Comparison of ENCODE assay signal across 1 cellular context in the genomic region with DNA sequence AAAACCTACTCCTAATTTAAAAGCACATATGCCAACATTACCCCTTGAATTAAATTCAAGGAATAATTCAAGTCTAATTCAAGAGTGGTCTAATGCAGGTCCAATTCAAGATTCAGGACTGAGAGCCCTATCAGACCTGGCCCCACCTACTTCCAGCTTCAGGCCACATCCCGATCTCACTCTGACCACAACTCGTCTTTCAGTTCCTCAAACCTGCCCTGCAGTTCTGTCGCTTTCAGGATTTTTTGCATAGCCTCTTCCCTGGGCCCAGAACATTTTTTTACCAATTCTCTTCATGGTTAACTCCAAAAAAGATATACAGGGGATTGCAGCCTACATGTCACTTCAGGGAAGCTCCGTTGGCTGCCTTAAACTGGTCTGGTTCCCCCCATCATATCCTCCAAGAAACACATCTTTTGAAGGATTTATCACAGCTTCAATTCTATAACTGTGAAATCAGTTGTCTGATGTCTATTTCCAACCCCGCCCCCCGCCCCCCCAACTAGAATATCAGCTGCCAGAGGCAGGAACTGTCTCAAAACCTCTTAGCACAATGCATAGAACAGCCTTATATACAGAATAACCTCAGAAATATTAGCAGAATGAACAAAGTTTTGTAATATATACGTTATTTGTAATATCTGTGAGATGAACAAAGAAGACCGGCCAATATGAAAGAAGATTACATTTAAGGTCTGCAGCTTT.
A peak's percentile ranks its signal among the peaks of the same experiment; 100 is the strongest.
TF ChIP-seq lines count a peak whose summit lies in the region.

No MANE protein-coding gene starts in this region.

TF ChIP-seq in K562, 482 proteins besides CTCF, POLR2A, EP300 and RAD21 (continued from another document and continues in another):
- TF ChIP-seq, protein P1, sequence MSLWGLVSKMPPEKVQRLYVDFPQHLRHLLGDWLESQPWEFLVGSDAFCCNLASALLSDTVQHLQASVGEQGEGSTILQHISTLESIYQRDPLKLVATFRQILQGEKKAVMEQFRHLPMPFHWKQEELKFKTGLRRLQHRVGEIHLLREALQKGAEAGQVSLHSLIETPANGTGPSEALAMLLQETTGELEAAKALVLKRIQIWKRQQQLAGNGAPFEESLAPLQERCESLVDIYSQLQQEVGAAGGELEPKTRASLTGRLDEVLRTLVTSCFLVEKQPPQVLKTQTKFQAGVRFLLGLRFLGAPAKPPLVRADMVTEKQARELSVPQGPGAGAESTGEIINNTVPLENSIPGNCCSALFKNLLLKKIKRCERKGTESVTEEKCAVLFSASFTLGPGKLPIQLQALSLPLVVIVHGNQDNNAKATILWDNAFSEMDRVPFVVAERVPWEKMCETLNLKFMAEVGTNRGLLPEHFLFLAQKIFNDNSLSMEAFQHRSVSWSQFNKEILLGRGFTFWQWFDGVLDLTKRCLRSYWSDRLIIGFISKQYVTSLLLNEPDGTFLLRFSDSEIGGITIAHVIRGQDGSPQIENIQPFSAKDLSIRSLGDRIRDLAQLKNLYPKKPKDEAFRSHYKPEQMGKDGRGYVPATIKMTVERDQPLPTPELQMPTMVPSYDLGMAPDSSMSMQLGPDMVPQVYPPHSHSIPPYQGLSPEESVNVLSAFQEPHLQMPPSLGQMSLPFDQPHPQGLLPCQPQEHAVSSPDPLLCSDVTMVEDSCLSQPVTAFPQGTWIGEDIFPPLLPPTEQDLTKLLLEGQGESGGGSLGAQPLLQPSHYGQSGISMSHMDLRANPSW (CRISPR knock-in tag; IDR thresholded peaks at IDR 0.05): no peak
- TF ChIP-seq HOXB6 (CRISPR knock-in tag; IDR thresholded peaks at IDR 0.05; ENCODE audit: borderline replicate concordance): no peak
- no peak for TF ChIP-seq KLF1 (tag; IDR thresholded peaks at IDR 0.05)
- TF ChIP-seq KLF10 (CRISPR knock-in tag; IDR thresholded peaks at IDR 0.05): no peak
- peak; percentile 26; the same call in 1 of the 2 replicates for TF ChIP-seq SMARCA4 (IDR thresholded peaks at IDR 0.05)
- TF ChIP-seq ESRRA (IDR thresholded peaks at IDR 0.05; ENCODE audit: borderline replicate concordance, low read depth): peak; percentile 26; the same call in 1 of the 2 replicates
- TF ChIP-seq, protein P2, sequence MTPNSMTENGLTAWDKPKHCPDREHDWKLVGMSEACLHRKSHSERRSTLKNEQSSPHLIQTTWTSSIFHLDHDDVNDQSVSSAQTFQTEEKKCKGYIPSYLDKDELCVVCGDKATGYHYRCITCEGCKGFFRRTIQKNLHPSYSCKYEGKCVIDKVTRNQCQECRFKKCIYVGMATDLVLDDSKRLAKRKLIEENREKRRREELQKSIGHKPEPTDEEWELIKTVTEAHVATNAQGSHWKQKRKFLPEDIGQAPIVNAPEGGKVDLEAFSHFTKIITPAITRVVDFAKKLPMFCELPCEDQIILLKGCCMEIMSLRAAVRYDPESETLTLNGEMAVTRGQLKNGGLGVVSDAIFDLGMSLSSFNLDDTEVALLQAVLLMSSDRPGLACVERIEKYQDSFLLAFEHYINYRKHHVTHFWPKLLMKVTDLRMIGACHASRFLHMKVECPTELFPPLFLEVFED (CRISPR knock-in tag; conservative IDR thresholded peaks at IDR 0.05): no peak
- peak; percentile 33; the same call in 1 of the 2 replicates for TF ChIP-seq SMARCE1 (IDR thresholded peaks at IDR 0.05)
- no peak for TF ChIP-seq JUND (IDR thresholded peaks at IDR 0.05; ENCODE audit: borderline replicate concordance, low read depth, low read length)
- no peak for TF ChIP-seq JUND (tag; IDR thresholded peaks at IDR 0.05; ENCODE audit: borderline replicate concordance, low read depth, low read length)
- peak; percentile 22 for TF ChIP-seq MEIS2 (IDR thresholded peaks at IDR 0.05; ENCODE audit: partially characterized antibody)
- no peak for TF ChIP-seq ZNF699 (CRISPR knock-in tag; IDR thresholded peaks at IDR 0.05; ENCODE audit: insufficient replicate concordance)
- TF ChIP-seq ZFPM2 (CRISPR knock-in tag; IDR thresholded peaks at IDR 0.05): no peak
- TF ChIP-seq, protein P3, sequence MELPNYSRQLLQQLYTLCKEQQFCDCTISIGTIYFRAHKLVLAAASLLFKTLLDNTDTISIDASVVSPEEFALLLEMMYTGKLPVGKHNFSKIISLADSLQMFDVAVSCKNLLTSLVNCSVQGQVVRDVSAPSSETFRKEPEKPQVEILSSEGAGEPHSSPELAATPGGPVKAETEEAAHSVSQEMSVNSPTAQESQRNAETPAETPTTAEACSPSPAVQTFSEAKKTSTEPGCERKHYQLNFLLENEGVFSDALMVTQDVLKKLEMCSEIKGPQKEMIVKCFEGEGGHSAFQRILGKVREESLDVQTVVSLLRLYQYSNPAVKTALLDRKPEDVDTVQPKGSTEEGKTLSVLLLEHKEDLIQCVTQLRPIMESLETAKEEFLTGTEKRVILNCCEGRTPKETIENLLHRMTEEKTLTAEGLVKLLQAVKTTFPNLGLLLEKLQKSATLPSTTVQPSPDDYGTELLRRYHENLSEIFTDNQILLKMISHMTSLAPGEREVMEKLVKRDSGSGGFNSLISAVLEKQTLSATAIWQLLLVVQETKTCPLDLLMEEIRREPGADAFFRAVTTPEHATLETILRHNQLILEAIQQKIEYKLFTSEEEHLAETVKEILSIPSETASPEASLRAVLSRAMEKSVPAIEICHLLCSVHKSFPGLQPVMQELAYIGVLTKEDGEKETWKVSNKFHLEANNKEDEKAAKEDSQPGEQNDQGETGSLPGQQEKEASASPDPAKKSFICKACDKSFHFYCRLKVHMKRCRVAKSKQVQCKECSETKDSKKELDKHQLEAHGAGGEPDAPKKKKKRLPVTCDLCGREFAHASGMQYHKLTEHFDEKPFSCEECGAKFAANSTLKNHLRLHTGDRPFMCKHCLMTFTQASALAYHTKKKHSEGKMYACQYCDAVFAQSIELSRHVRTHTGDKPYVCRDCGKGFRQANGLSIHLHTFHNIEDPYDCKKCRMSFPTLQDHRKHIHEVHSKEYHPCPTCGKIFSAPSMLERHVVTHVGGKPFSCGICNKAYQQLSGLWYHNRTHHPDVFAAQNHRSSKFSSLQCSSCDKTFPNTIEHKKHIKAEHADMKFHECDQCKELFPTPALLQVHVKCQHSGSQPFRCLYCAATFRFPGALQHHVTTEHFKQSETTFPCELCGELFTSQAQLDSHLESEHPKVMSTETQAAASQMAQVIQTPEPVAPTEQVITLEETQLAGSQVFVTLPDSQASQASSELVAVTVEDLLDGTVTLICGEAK (IDR thresholded peaks at IDR 0.05): peak; percentile 18; the same call in 1 of the 2 replicates
- TF ChIP-seq, protein P3 (CRISPR knock-in tag; IDR thresholded peaks at IDR 0.05): no peak
- TF ChIP-seq ZBTB8A (IDR thresholded peaks at IDR 0.05; ENCODE audit: partially characterized antibody): no peak
- TF ChIP-seq, protein P4, sequence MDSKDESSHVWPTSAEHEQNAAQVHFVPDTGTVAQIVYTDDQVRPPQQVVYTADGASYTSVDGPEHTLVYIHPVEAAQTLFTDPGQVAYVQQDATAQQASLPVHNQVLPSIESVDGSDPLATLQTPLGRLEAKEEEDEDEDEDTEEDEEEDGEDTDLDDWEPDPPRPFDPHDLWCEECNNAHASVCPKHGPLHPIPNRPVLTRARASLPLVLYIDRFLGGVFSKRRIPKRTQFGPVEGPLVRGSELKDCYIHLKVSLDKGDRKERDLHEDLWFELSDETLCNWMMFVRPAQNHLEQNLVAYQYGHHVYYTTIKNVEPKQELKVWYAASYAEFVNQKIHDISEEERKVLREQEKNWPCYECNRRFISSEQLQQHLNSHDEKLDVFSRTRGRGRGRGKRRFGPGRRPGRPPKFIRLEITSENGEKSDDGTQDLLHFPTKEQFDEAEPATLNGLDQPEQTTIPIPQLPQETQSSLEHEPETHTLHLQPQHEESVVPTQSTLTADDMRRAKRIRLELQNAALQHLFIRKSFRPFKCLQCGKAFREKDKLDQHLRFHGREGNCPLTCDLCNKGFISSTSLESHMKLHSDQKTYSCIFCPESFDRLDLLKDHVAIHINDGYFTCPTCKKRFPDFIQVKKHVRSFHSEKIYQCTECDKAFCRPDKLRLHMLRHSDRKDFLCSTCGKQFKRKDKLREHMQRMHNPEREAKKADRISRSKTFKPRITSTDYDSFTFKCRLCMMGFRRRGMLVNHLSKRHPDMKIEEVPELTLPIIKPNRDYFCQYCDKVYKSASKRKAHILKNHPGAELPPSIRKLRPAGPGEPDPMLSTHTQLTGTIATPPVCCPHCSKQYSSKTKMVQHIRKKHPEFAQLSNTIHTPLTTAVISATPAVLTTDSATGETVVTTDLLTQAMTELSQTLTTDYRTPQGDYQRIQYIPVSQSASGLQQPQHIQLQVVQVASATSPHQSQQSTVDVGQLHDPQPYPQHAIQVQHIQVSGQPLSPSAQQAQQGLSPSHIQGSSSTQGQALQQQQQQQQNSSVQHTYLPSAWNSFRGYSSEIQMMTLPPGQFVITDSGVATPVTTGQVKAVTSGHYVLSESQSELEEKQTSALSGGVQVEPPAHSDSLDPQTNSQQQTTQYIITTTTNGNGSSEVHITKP (IDR thresholded peaks at IDR 0.05; ENCODE audit: partially characterized antibody): peak; percentile 85
- TF ChIP-seq, protein P5, sequence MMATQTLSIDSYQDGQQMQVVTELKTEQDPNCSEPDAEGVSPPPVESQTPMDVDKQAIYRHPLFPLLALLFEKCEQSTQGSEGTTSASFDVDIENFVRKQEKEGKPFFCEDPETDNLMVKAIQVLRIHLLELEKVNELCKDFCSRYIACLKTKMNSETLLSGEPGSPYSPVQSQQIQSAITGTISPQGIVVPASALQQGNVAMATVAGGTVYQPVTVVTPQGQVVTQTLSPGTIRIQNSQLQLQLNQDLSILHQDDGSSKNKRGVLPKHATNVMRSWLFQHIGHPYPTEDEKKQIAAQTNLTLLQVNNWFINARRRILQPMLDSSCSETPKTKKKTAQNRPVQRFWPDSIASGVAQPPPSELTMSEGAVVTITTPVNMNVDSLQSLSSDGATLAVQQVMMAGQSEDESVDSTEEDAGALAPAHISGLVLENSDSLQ (IDR thresholded peaks at IDR 0.05): 0 out of 2 replicates have a peak, but pooled peaks have one; percentile 5
- TF ChIP-seq NBN (IDR thresholded peaks at IDR 0.05; ENCODE audit: low read depth): peak; percentile 48; the same call in 1 of the 2 replicates
- TF ChIP-seq FOXP1 (CRISPR knock-in tag; IDR thresholded peaks at IDR 0.05): no peak
- no peak for TF ChIP-seq CBFB (CRISPR knock-in tag; IDR thresholded peaks at IDR 0.05)
- TF ChIP-seq TEAD4 (IDR thresholded peaks at IDR 0.05; ENCODE audit: low read length): peak; percentile 25; the same call in 1 of the 2 replicates
- no peak for TF ChIP-seq TEAD4 (CRISPR knock-in tag; IDR thresholded peaks at IDR 0.05; ENCODE audit: borderline replicate concordance)
- TF ChIP-seq, protein P6, sequence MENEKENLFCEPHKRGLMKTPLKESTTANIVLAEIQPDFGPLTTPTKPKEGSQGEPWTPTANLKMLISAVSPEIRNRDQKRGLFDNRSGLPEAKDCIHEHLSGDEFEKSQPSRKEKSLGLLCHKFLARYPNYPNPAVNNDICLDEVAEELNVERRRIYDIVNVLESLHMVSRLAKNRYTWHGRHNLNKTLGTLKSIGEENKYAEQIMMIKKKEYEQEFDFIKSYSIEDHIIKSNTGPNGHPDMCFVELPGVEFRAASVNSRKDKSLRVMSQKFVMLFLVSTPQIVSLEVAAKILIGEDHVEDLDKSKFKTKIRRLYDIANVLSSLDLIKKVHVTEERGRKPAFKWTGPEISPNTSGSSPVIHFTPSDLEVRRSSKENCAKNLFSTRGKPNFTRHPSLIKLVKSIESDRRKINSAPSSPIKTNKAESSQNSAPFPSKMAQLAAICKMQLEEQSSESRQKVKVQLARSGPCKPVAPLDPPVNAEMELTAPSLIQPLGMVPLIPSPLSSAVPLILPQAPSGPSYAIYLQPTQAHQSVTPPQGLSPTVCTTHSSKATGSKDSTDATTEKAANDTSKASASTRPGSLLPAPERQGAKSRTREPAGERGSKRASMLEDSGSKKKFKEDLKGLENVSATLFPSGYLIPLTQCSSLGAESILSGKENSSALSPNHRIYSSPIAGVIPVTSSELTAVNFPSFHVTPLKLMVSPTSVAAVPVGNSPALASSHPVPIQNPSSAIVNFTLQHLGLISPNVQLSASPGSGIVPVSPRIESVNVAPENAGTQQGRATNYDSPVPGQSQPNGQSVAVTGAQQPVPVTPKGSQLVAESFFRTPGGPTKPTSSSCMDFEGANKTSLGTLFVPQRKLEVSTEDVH (IDR thresholded peaks at IDR 0.05; ENCODE audit: low read depth, partially characterized antibody): no peak
- 0 out of 2 replicates have a peak, but pooled peaks have one; percentile 32 for TF ChIP-seq ATF7 (IDR thresholded peaks at IDR 0.05)
- no peak for TF ChIP-seq ELF2 (CRISPR knock-in tag; IDR thresholded peaks at IDR 0.05)
- peak; percentile 95 for TF ChIP-seq SPI1 (IDR thresholded peaks at IDR 0.05; ENCODE audit: borderline replicate concordance, low read depth, low read length)
- TF ChIP-seq PHF8 (IDR thresholded peaks at IDR 0.05; ENCODE audit: borderline replicate concordance, low read length): no peak
- 0 out of 2 replicates have a peak, but pooled peaks have one; percentile 22 for TF ChIP-seq CREM (IDR thresholded peaks at IDR 0.05; ENCODE audit: low read depth)
- TF ChIP-seq ZNF79 (CRISPR knock-in tag; IDR thresholded peaks at IDR 0.05; ENCODE audit: low read depth): no peak
- TF ChIP-seq, protein P7, sequence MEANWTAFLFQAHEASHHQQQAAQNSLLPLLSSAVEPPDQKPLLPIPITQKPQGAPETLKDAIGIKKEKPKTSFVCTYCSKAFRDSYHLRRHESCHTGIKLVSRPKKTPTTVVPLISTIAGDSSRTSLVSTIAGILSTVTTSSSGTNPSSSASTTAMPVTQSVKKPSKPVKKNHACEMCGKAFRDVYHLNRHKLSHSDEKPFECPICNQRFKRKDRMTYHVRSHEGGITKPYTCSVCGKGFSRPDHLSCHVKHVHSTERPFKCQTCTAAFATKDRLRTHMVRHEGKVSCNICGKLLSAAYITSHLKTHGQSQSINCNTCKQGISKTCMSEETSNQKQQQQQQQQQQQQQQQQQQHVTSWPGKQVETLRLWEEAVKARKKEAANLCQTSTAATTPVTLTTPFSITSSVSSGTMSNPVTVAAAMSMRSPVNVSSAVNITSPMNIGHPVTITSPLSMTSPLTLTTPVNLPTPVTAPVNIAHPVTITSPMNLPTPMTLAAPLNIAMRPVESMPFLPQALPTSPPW (CRISPR knock-in tag; IDR thresholded peaks at IDR 0.05): peak; percentile 68
